ENCODE assay signal across 8 cellular contexts in the genomic region with DNA sequence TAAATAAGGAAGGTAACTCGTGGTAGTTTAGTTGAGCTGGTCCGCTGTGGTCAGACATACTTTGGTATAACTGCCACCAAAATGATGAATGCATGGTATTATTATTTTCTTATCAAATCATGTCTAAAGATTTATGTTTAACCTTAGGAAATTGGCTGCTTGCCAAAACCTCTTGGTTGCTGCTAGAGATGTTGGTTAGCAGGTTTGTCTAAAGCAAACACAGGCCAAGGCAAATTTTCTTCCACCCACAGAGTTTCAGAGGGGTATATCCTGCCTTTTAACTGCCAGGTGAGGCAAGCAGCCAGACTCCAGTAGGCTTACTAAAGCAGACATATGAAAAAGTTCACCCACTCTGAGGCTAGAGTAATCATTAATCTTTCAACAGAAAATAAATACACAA.
DNase-seq lines count a peak whose midpoint lies in the region; ATAC-seq, FAIRE-seq and TF ChIP-seq lines count a peak whose summit lies in the region.

No MANE protein-coding gene starts in this region.

- H4K20me1 ChIP-seq in OCI-LY1 (ENCODE audit: insufficient read depth, low read length) (no peaks in the 10 kb centered on the region), HepG2 (ENCODE audit: insufficient read depth, low read length) (no peaks in the 10 kb centered on the region)

- TF ChIP-seq CTCF in OCI-LY1 (IDR thresholded peaks at IDR 0.05; ENCODE audit: low read length) = no peak
- TF ChIP-seq CTCF in HepG2 (CRISPR knock-in tag; IDR thresholded peaks at IDR 0.05) = no peak
- TF ChIP-seq CTCF in coronary artery (IDR thresholded peaks at IDR 0.05) = no peak

- H2AFZ ChIP-seq in OCI-LY1 (ENCODE audit: low read length) (peak overlapping the region; percentile 13; the same call in 1 of the 2 replicates), HepG2 (ENCODE audit: low read length) (no peak overlapping the region)

- H3K9me3 ChIP-seq in OCI-LY1 (ENCODE audit: low read length) (no peaks in the 10 kb centered on the region), HepG2 (ENCODE audit: low read length) (no peaks in the 10 kb centered on the region)

- H3K4me2 ChIP-seq in OCI-LY1 (ENCODE audit: low read length) (peak overlapping the region; percentile 27), HepG2 (ENCODE audit: low read depth, low read length) (no peak overlapping the region)

- H3K4me3 ChIP-seq in OCI-LY1 (ENCODE audit: low read depth, low read length, poor library complexity, severe bottlenecking) (no peak overlapping the region), HepG2 (replicated peaks in 1 of 3; ENCODE audit: insufficient read depth in 1 of 3, low read depth in 2 of 3, low read length in 3 of 3) (no peak overlapping the region), coronary artery (no peak overlapping the region)

- no peak for TF ChIP-seq RAD21 in HepG2 (CRISPR knock-in tag; IDR thresholded peaks at IDR 0.05)

- no peak for DNase-seq in HepG2 (ENCODE audit: low spot score)
- no peak for DNase-seq in stimulated activated naive CD8-positive, alpha-beta T cell treated with anti-CD3 and anti-CD28 coated beads, Interleukin-15, Interleukin-2, amounts not matched to agents 100 U/mL and 50 U/mL, for 24 hours
- DNase-seq in coronary artery (ENCODE audit: low spot score) = no peak
- no peak for DNase-seq in islet precursor cell

- TF ChIP-seq EP300 in HepG2 (IDR thresholded peaks at IDR 0.05; ENCODE audit: low read depth in 2 of 2, low read length in 2 of 2) = no peak
- TF ChIP-seq EP300 in HepG2 (CRISPR knock-in tag; IDR thresholded peaks at IDR 0.05; ENCODE audit: borderline replicate concordance) = no peak

- intact Hi-C loops in HepG2 (cut with micrococcal nuclease; ENCODE audit: unreplicated experiment) = no loop called here

- CTCF ChIA-PET in HepG2 (lab: Yijun Ruan, JAX; ENCODE audit: low intra/inter-chr PET ratio, low total read pairs) = no interaction called here

- H3K27ac ChIP-seq in OCI-LY1 (ENCODE audit: low read depth, low read length, poor library complexity, severe bottlenecking) (peak overlapping the region; percentile 81), HepG2 (ENCODE audit: extremely low read length, insufficient read depth, low read length) (no peak overlapping the region), coronary artery (no peak overlapping the region)

- in situ Hi-C loops in HepG2 (cut with HindIII; ENCODE audit: extremely low pct_ligation_motif_present, low pct_unique_long_range_greater_than_20kb) = no loop called here

- H3F3A ChIP-seq in OCI-LY1 (ENCODE audit: insufficient read depth, low read length) = no peaks in the 10 kb centered on the region

- H3K9ac ChIP-seq in OCI-LY1 (ENCODE audit: low read length) (no peak overlapping the region), HepG2 (ENCODE audit: insufficient read depth, low read depth, low read length) (no peak overlapping the region)

- ATAC-seq in GM19372 (IDR thresholded peaks at IDR 0.05; ENCODE audit: low read depth, unreplicated experiment) (peak; percentile 76), HG03439 (IDR thresholded peaks at IDR 0.05; ENCODE audit: unreplicated experiment) (peak; percentile 96), HepG2 (no peak), HG03039 (IDR thresholded peaks at IDR 0.05; ENCODE audit: unreplicated experiment) (no peak)
- ATAC-seq in stimulated activated naive CD8-positive, alpha-beta T cell treated with anti-CD3 and anti-CD28 coated beads, Interleukin-15, Interleukin-2, amounts not matched to agents 100 U/mL and 50 U/mL, for 24 hours = no peak

- no peaks in the 10 kb centered on the region for H3K9me2 ChIP-seq in OCI-LY1 (ENCODE audit: low read depth, low read length)

- no peaks in the 10 kb centered on the region for H3K27me3 ChIP-seq in OCI-LY1 (ENCODE audit: insufficient read depth, low read length)
- H3K27me3 ChIP-seq in HepG2 (ENCODE audit: control insufficient read depth in 1 of 2, insufficient read depth in 2 of 2, low read length in 2 of 2) = no peaks in the 10 kb centered on the region

- FAIRE-seq in HepG2 (lab: Jason Lieb, UNC) = no peak

- H3K4me1 ChIP-seq in OCI-LY1 (ENCODE audit: insufficient read depth, low read length, severe bottlenecking) (peaks cover 22% of the 10 kb centered on the region), HepG2 (ENCODE audit: insufficient read depth, low read length) (no peaks in the 10 kb centered on the region)

- no peak for TF ChIP-seq POLR2A in HepG2 (IDR thresholded peaks at IDR 0.05; ENCODE audit: insufficient read depth in 1 of 2, low read depth in 2 of 2, low read length in 2 of 2)

- H3K36me3 ChIP-seq in OCI-LY1 (ENCODE audit: insufficient read depth, low read length) = no peaks in the 10 kb centered on the region
- no peaks in the 10 kb centered on the region for H3K36me3 ChIP-seq in HepG2 (replicated peaks in 1 of 2; ENCODE audit: control insufficient read depth in 1 of 2, insufficient read depth in 2 of 2, low read length in 2 of 2)

- H3K79me2 ChIP-seq in OCI-LY1 (ENCODE audit: insufficient read depth, low read length) (no peaks in the 10 kb centered on the region), HepG2 (ENCODE audit: insufficient read depth, low read length) (no peaks in the 10 kb centered on the region)

- POLR2A ChIA-PET in HepG2 (lab: Yijun Ruan, JAX) = no interaction called here

- WGBS in HepG2 (ENCODE audit: low lambda C conversion rate) = 51% methylated on average over 2 of the region's 2 CpGs

- no TSS peak for BruUV-seq in HepG2 (replicated peaks; lab: Mats Ljungman, UMichigan)

TF ChIP-seq in HepG2, 621 proteins besides CTCF, POLR2A, EP300 and RAD21:
- TF ChIP-seq, protein P1, sequence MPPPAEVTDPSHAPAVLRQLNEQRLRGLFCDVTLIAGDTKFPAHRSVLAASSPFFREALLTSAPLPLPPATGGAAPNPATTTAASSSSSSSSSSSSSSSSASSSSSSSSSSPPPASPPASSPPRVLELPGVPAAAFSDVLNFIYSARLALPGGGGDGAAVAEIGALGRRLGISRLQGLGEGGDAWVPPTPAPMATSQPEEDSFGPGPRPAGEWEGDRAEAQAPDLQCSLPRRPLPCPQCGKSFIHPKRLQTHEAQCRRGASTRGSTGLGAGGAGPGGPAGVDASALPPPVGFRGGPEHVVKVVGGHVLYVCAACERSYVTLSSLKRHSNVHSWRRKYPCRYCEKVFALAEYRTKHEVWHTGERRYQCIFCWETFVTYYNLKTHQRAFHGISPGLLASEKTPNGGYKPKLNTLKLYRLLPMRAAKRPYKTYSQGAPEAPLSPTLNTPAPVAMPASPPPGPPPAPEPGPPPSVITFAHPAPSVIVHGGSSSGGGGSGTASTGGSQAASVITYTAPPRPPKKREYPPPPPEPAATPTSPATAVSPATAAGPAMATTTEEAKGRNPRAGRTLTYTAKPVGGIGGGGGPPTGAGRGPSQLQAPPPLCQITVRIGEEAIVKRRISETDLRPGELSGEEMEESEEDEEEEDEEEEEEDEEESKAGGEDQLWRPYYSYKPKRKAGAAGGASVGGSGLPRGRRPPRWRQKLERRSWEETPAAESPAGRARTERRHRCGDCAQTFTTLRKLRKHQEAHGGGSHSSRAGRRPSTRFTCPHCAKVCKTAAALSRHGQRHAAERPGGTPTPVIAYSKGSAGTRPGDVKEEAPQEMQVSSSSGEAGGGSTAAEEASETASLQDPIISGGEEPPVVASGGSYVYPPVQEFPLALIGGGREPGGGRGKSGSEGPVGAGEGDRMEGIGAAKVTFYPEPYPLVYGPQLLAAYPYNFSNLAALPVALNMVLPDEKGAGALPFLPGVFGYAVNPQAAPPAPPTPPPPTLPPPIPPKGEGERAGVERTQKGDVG (CRISPR knock-in tag; IDR thresholded peaks at IDR 0.05; ENCODE audit: borderline replicate concordance) = no peak
- no peak for TF ChIP-seq ZBTB43 (CRISPR knock-in tag; conservative IDR thresholded peaks at IDR 0.05)
- peak; percentile 50; the same call in 1 of the 2 replicates for TF ChIP-seq LCORL (IDR thresholded peaks at IDR 0.05)
- TF ChIP-seq LCORL (CRISPR knock-in tag; IDR thresholded peaks at IDR 0.05) = no peak
- no peak for TF ChIP-seq FOXK2 (IDR thresholded peaks at IDR 0.05)
- TF ChIP-seq HNF4A (CRISPR knock-in tag; IDR thresholded peaks at IDR 0.05) = no peak
- TF ChIP-seq XBP1 (CRISPR knock-in tag; IDR thresholded peaks at IDR 0.05) = no peak
- no peak for TF ChIP-seq EZH2 (conservative IDR thresholded peaks at IDR 0.05; ENCODE audit: low read depth, low read length)
- no peak for TF ChIP-seq ZNF143 (CRISPR knock-in tag; IDR thresholded peaks at IDR 0.05)
- TF ChIP-seq ZNF629 (CRISPR knock-in tag; conservative IDR thresholded peaks at IDR 0.05) = no peak

Comparison
In these comparisons a context has a peak if more than half of its experiments do, and no peak if none do; other contexts are left out.
1. ATAC-seq: peak in GM19372 (single experiment) and HG03439 (single experiment); none in HepG2 (single experiment), stimulated activated naive CD8-positive, alpha-beta T cell treated with anti-CD3 and anti-CD28 coated beads, Interleukin-15, Interleukin-2, amounts not matched to agents 100 U/mL and 50 U/mL, for 24 hours (single experiment) and HG03039 (single experiment).